26 cellular contexts compared by ENCODE assay signal in the genomic region with DNA sequence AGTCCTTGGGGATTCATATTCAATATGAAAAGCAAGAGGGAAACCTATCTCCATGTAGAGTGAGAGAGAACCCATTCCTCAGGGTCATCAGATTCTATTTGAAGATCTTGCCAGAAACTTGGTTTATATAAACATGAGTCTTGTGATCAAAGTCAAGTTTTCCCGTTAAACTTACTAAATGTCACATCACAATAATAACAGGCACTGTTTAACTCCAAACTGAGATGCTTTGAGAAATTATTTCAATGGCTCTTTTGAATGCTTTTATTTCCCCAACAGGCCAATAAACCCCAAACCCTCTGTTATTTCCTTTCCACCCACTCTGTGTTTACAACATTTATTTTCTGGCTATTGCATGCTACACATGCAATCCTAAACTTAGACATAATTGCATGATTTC. TPM values are rescaled to one million over a fixed set of nuclear protein-coding genes. Genes with fewer than 3 reads are reported as not detected.
DNase-seq lines count a peak whose midpoint lies in the region; ATAC-seq, FAIRE-seq and TF ChIP-seq lines count a peak whose summit lies in the region.
"Had no signal": no experiment of that assay in that cellular context is flagged by ENCODE, and none has a peak within 500 bp of the region (broad histone marks: within the 10 kb centered on the region; RNA-seq: fewer than 3 reads in every experiment).

No MANE protein-coding gene starts in this region.

- POLR2A ChIA-PET in A549 (lab: Yijun Ruan, JAX) = no interaction called here

- no peak for TF ChIP-seq POLR2A in A549 (IDR thresholded peaks at IDR 0.05; ENCODE audit: low read length)

- H4K20me1 ChIP-seq in MM.1S (ENCODE audit: insufficient read depth, low read length) (no peaks in the 10 kb centered on the region), neural progenitor cell (ENCODE audit: low read depth) (no peaks in the 10 kb centered on the region)
- H4K20me1 ChIP-seq: BLaER1 had no signal

- CTCF ChIA-PET in A549 (lab: Yijun Ruan, JAX) = no interaction called here

- peak; percentile 63 for FAIRE-seq in A549 (lab: Jason Lieb, UNC)
- FAIRE-seq: D721Med, G401.6, GM12891, GM19239 had no signal

- H3K27ac ChIP-seq in A549 (peak overlapping the region; percentile 8 to 69; a peak in 4 of 6 replicates), MM.1S (ENCODE audit: low read length) (no peak overlapping the region), neural progenitor cell (no peak overlapping the region)
- H3K27ac ChIP-seq: 22Rv1, BLaER1 had no signal

- TF ChIP-seq RAD21 in A549 (conservative IDR thresholded peaks at IDR 0.05 in 1 of 2, IDR thresholded peaks at IDR 0.05 in 1 of 2) = no peak

- no peak overlapping the region for H3K4me3 ChIP-seq in A549
- H3K4me3 ChIP-seq in MM.1S (ENCODE audit: low read length) = no peak overlapping the region
- H3K4me3 ChIP-seq in neural progenitor cell = no peak overlapping the region
- H3K4me3 ChIP-seq: BLaER1 had no signal

- no peaks in the 10 kb centered on the region for H3K79me2 ChIP-seq in MM.1S (ENCODE audit: low read length)
- no peaks in the 10 kb centered on the region for H3K79me2 ChIP-seq in neural progenitor cell (ENCODE audit: low read depth)

- DNase-seq in A549 (ENCODE audit: low read depth in 1 of 2, low spot score in 1 of 2) (no peak), SK-MEL-5 (ENCODE audit: low read depth, low spot score) (peak; percentile 78), foreskin melanocyte (peak; percentile 94), hippocampal formation (lab: John Stamatoyannopoulos, UW) (no peak), MM.1S (no peak), neural progenitor cell (ENCODE audit: low spot score) (no peak)
- DNase-seq: ACHN; BE2C; C1 segment of cervical spinal cord; Caco-2; Calu3; CD4-positive, alpha-beta memory T cell; CD4-positive, CD25-positive, alpha-beta regulatory T cell; CD8-positive, alpha-beta memory T cell; DMS79 treated with DMSO at 0.1 percent for 48 hours; GF-D8 had no signal

- H3K9ac ChIP-seq in MM.1S (ENCODE audit: low read length) (no peak overlapping the region), neural progenitor cell (no peak overlapping the region)
- H3K9ac ChIP-seq: BLaER1 had no signal

- no peaks in the 10 kb centered on the region for H3F3A ChIP-seq in MM.1S (ENCODE audit: insufficient read depth, low read length)
- H3F3A ChIP-seq in neural progenitor cell (ENCODE audit: low read depth) = no peaks in the 10 kb centered on the region

- TF ChIP-seq CTCF in A549 (IDR thresholded peaks at IDR 0.05) = no peak
- no peak for TF ChIP-seq CTCF in MM.1S (IDR thresholded peaks at IDR 0.05; ENCODE audit: low read length)
- no peak for TF ChIP-seq CTCF in neural progenitor cell (IDR thresholded peaks at IDR 0.05)

- H3K27me3 ChIP-seq in MM.1S (replicated peaks; ENCODE audit: insufficient read depth, low read length) (no peaks in the 10 kb centered on the region), neural progenitor cell (no peaks in the 10 kb centered on the region)
- H3K27me3 ChIP-seq: BE2C, BLaER1 had no signal

- ATAC-seq in A549 = no peak

- H3K36me3 Mint-ChIP-seq in neural progenitor cell = no peaks in the 10 kb centered on the region
- H3K36me3 Mint-ChIP-seq: CD14-positive monocyte; CD4-positive, alpha-beta memory T cell; CD4-positive, CD25-positive, alpha-beta regulatory T cell; CD8-positive, alpha-beta memory T cell had no signal

- in situ Hi-C loops in SK-MEL-5 (cut with HindIII; ENCODE audit: low pct_unique_long_range_greater_than_20kb, low sequenced_read_pairs) = no loop called here

- H3K9me2 ChIP-seq in MM.1S (replicated peaks; ENCODE audit: insufficient read depth, low read length) = no peaks in the 10 kb centered on the region

- H3K9me3 ChIP-seq in A549 (no peaks in the 10 kb centered on the region), MM.1S (replicated peaks; ENCODE audit: insufficient read depth, low read length) (no peaks in the 10 kb centered on the region), neural progenitor cell (ENCODE audit: low read depth) (no peaks in the 10 kb centered on the region)
- H3K9me3 ChIP-seq: BE2C, BLaER1, Caco-2 had no signal

- TF ChIP-seq EP300 in A549 (IDR thresholded peaks at IDR 0.05) = no peak

- H3K4me2 ChIP-seq in A549 (no peak overlapping the region), MM.1S (ENCODE audit: low read depth, low read length) (no peak overlapping the region), neural progenitor cell (no peak overlapping the region)
- H3K4me2 ChIP-seq: BLaER1 had no signal

- 56% methylated on average over 1 of the region's 1 CpG for WGBS in A549 (ENCODE audit: missing lambda C conversion rate)

- no peaks in the 10 kb centered on the region for H3K9me3 Mint-ChIP-seq in neural progenitor cell
- H3K9me3 Mint-ChIP-seq: CD14-positive monocyte; CD4-positive, alpha-beta memory T cell; CD4-positive, CD25-positive, alpha-beta regulatory T cell; CD8-positive, alpha-beta memory T cell had no signal

- no peak overlapping the region for H2AFZ ChIP-seq in MM.1S (ENCODE audit: low read length)
- no peak overlapping the region for H2AFZ ChIP-seq in neural progenitor cell (replicated peaks)

- no peak overlapping the region for H3K27ac Mint-ChIP-seq in neural progenitor cell
- H3K27ac Mint-ChIP-seq: CD14-positive monocyte; CD4-positive, alpha-beta memory T cell; CD4-positive, CD25-positive, alpha-beta regulatory T cell; CD8-positive, alpha-beta memory T cell had no signal

- H3K27me3 Mint-ChIP-seq in neural progenitor cell (ENCODE audit: insufficient read depth, low read depth) = peaks cover 9% of the 10 kb centered on the region
- H3K27me3 Mint-ChIP-seq: CD4-positive, CD25-positive, alpha-beta regulatory T cell had no signal

- no peaks in the 10 kb centered on the region for H3K36me3 ChIP-seq in MM.1S (replicated peaks; ENCODE audit: insufficient read depth, low read length)
- H3K36me3 ChIP-seq in neural progenitor cell = no peaks in the 10 kb centered on the region
- H3K36me3 ChIP-seq: BE2C, BLaER1 had no signal

- no peak overlapping the region for H3K4me3 Mint-ChIP-seq in neural progenitor cell
- H3K4me3 Mint-ChIP-seq: CD14-positive monocyte; CD4-positive, alpha-beta memory T cell; CD4-positive, CD25-positive, alpha-beta regulatory T cell; CD8-positive, alpha-beta memory T cell had no signal

- H3K4me1 ChIP-seq in A549 = peaks cover 36% of the 10 kb centered on the region
- H3K4me1 ChIP-seq in MM.1S (ENCODE audit: low read length) = no peaks in the 10 kb centered on the region
- no peaks in the 10 kb centered on the region for H3K4me1 ChIP-seq in neural progenitor cell
- H3K4me1 ChIP-seq: BE2C, BLaER1, Caco-2 had no signal

- H3K4me1 Mint-ChIP-seq in neural progenitor cell = no peaks in the 10 kb centered on the region
- H3K4me1 Mint-ChIP-seq: CD4-positive, alpha-beta memory T cell; CD4-positive, CD25-positive, alpha-beta regulatory T cell; CD8-positive, alpha-beta memory T cell had no signal

TF ChIP-seq in A549, 52 proteins besides CTCF, POLR2A, EP300 and RAD21 (continues in another document):
- TF ChIP-seq GATA3 (IDR thresholded peaks at IDR 0.05; ENCODE audit: borderline replicate concordance) = no peak
- no peak for TF ChIP-seq RNF2 (IDR thresholded peaks at IDR 0.05; ENCODE audit: borderline replicate concordance, low read depth)
- no peak for TF ChIP-seq EHF (CRISPR knock-in tag; IDR thresholded peaks at IDR 0.05)
- TF ChIP-seq ESRRA (IDR thresholded peaks at IDR 0.05; ENCODE audit: borderline replicate concordance, low read length) = no peak
- no peak for TF ChIP-seq TP53 (CRISPR knock-in tag; IDR thresholded peaks at IDR 0.05)
- no peak for TF ChIP-seq KDM5A (IDR thresholded peaks at IDR 0.05)
- no peak for TF ChIP-seq TFCP2L1 (CRISPR knock-in tag; IDR thresholded peaks at IDR 0.05)
- TF ChIP-seq CBX8 (IDR thresholded peaks at IDR 0.05) = no peak
- TF ChIP-seq, protein P1, sequence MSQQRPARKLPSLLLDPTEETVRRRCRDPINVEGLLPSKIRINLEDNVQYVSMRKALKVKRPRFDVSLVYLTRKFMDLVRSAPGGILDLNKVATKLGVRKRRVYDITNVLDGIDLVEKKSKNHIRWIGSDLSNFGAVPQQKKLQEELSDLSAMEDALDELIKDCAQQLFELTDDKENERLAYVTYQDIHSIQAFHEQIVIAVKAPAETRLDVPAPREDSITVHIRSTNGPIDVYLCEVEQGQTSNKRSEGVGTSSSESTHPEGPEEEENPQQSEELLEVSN (IDR thresholded peaks at IDR 0.05; ENCODE audit: borderline replicate concordance, low read depth) = no peak
- no peak for TF ChIP-seq HOXB13 (CRISPR knock-in tag; IDR thresholded peaks at IDR 0.05; ENCODE audit: low read depth)
- TF ChIP-seq RCOR1 (IDR thresholded peaks at IDR 0.05; ENCODE audit: low read depth, low read length) = no peak
- TF ChIP-seq KDM1A (IDR thresholded peaks at IDR 0.05; ENCODE audit: low read depth) = no peak
- TF ChIP-seq, protein P2, sequence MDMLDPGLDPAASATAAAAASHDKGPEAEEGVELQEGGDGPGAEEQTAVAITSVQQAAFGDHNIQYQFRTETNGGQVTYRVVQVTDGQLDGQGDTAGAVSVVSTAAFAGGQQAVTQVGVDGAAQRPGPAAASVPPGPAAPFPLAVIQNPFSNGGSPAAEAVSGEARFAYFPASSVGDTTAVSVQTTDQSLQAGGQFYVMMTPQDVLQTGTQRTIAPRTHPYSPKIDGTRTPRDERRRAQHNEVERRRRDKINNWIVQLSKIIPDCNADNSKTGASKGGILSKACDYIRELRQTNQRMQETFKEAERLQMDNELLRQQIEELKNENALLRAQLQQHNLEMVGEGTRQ (IDR thresholded peaks at IDR 0.05) = no peak

RNA-seq across cellular contexts. Expression of a gene that starts 31.2 kb away (rescaled TPM):
- 0.07 TPM in 1 of 2 replicates, not detected in the other for polyA plus RNA-seq in A549 (2011; rRNA removed)
- polyA plus RNA-seq in A549 (2012; cell fraction: cytosol; rRNA removed) = 0.06 and 0.07 TPM in 2 replicates
- polyA plus RNA-seq in A549 (2012; cell fraction: nucleus; rRNA removed) = 0.24 TPM in 1 of 2 replicates, not detected in the other
- 0.08 TPM in 2 of 3 replicates, not detected in the other for polyA plus RNA-seq in A549 (2017; fragmentation: RNase III; extraction: RNeasy Plus Mini Kit Qiagen cat#74134 plus additional on column Dnase treatment)
- polyA minus RNA-seq in A549 (2011; rRNA and poly(A)+ RNA removed) = not detected in 2 replicates
- not detected in 2 replicates for total RNA-seq in SK-MEL-5 (2014; rRNA removed; shearing (Covaris generic))
- polyA plus RNA-seq in SK-MEL-5 (2015; cell fraction: cytosol; rRNA removed) = not detected in 2 replicates
- polyA plus RNA-seq in SK-MEL-5 (2015; cell fraction: nucleus; rRNA removed) = not detected in 2 replicates
- total RNA-seq in neural progenitor cell (ENCODE audit: low replicate concordance) = not detected in 2 replicates
- total RNA-seq: A172; A673; Caco-2; Calu3; CD4-positive, alpha-beta memory T cell; CD4-positive, CD25-positive, alpha-beta regulatory T cell; CD8-positive, alpha-beta memory T cell had no signal
- polyA plus RNA-seq: AG04450; CD14-positive monocyte; CD4-positive, alpha-beta memory T cell; CD4-positive, CD25-positive, alpha-beta regulatory T cell; CD8-positive, alpha-beta memory T cell had no signal

RNA-seq across cellular contexts. Expression of a gene that starts 45.6 kb away (rescaled TPM):
- polyA plus RNA-seq in A549 (2011; rRNA removed) (26.8 and 29.6 TPM in 2 replicates), A549 (2017; fragmentation: RNase III; extraction: RNeasy Plus Mini Kit Qiagen cat#74134 plus additional on column Dnase treatment) (19.1 to 28.1 TPM (median 25.8 TPM) in 3 replicates)
- polyA plus RNA-seq in A549 (2012; cell fraction: cytosol; rRNA removed) = 16.5 and 21.6 TPM in 2 replicates
- polyA plus RNA-seq in A549 (2012; cell fraction: nucleus; rRNA removed) = 40.4 and 67.1 TPM in 2 replicates
- 9.7 and 9.9 TPM in 2 replicates for polyA minus RNA-seq in A549 (2011; rRNA and poly(A)+ RNA removed)
- not detected in 2 replicates for total RNA-seq in SK-MEL-5 (2014; rRNA removed; shearing (Covaris generic))
- 0.01 and 0.02 TPM in 2 replicates for polyA plus RNA-seq in SK-MEL-5 (2015; cell fraction: cytosol; rRNA removed)
- polyA plus RNA-seq in SK-MEL-5 (2015; cell fraction: nucleus; rRNA removed) = 0.12 TPM in 1 of 2 replicates, not detected in the other
- total RNA-seq in neural progenitor cell (ENCODE audit: low replicate concordance) = 0.06 and 0.15 TPM in 2 replicates
- total RNA-seq: A673; Calu3; CD4-positive, CD25-positive, alpha-beta regulatory T cell had no signal
- polyA plus RNA-seq: CD4-positive, CD25-positive, alpha-beta regulatory T cell; CD8-positive, alpha-beta memory T cell had no signal

Comparison
In these comparisons a context has a peak if more than half of its experiments do, and no peak if none do; other contexts are left out.
1. DNase-seq: peak in SK-MEL-5 (single experiment) and foreskin melanocyte (single experiment); none in A549 (0 of 2), hippocampal formation (0 of 2), MM.1S (single experiment) and neural progenitor cell (single experiment).
2. H3K27ac ChIP-seq: peak in A549 (2 of 2); none in MM.1S (single experiment) and neural progenitor cell (single experiment).